Comparison of ENCODE assay signal across 8 cellular contexts in genomic region chr1:30929135-30929889, GRCh38. TPM values are rescaled to one million over a fixed set of nuclear protein-coding genes. Genes with fewer than 3 reads are reported as not detected.
DNase-seq lines count a peak whose midpoint lies in the region; ATAC-seq and TF ChIP-seq lines count a peak whose summit lies in the region.

No MANE protein-coding gene starts in this region.

- DNase-seq in NCI-H510A treated with DMSO at 0.1 percent for 48 hours (lab: John Stamatoyannopoulos, UW) (peak; percentile 23), NCI-H510A (lab: John Stamatoyannopoulos, UW) (no peak), NCI-H1105 (lab: John Stamatoyannopoulos, UW) (peak; percentile 38), WTC11 (ENCODE audit: low spot score) (peak; percentile 65), dedifferentiated amniotic fluid mesenchymal stem cell (ENCODE audit: extremely low spot score) (peak; percentile 37), lung (ENCODE audit: low spot score) (no peak), testis (peak; percentile 54)

- POLR2A ChIA-PET in WTC11 (lab: Charles Lee), result no interaction called here

- no peaks in the 10 kb centered on the region for H3K27me3 Mint-ChIP-seq in WTC11 (ENCODE audit: low read depth)

- H3K27me3 ChIP-seq in lung (ENCODE audit: control insufficient read depth, insufficient read depth) (no peaks in the 10 kb centered on the region), testis (no peaks in the 10 kb centered on the region)

- peaks cover 17% of the 10 kb centered on the region for H3K36me3 Mint-ChIP-seq in WTC11

- no peak overlapping the region for H3K27ac ChIP-seq in lung (ENCODE audit: low read depth in 1 of 2, low read length in 1 of 2)
- H3K27ac ChIP-seq in testis, result no peak overlapping the region

- H3K4me3 ChIP-seq in lung (no peak overlapping the region), testis (no peak overlapping the region)

- no peak overlapping the region for H3K4me3 Mint-ChIP-seq in WTC11

- WGBS in lung, 2 donors, result 49 to 53% methylated on average over 6 of the region's 6 CpGs
- 57 to 66% methylated on average over 6 of the region's 6 CpGs for WGBS in testis, 2 donors

- 0 out of 2 replicates have a peak overlapping the region, but pooled peaks have one; percentile 58 for H3K27ac Mint-ChIP-seq in WTC11

- no peak for TF ChIP-seq POLR2A in testis (IDR thresholded peaks at IDR 0.05)

- TF ChIP-seq CTCF in WTC11 (IDR thresholded peaks at IDR 0.05), result peak; percentile 87; the same call in 1 of the 2 replicates
- peak; percentile 32 for TF ChIP-seq CTCF in lung (IDR thresholded peaks at IDR 0.05; ENCODE audit: control extremely low read depth, extremely low read depth)
- peak; percentile 47 to 73 (median 52) for TF ChIP-seq CTCF in testis (IDR thresholded peaks at IDR 0.05)

- H3K36me3 ChIP-seq in lung (ENCODE audit: control insufficient read depth in 2 of 2, insufficient read depth in 2 of 2, low read length in 2 of 2) (peaks cover 4 to 20% of the 10 kb centered on the region in 2 donors), testis (ENCODE audit: low read depth, missing control alignments) (no peaks in the 10 kb centered on the region)

- H3K9me3 ChIP-seq in lung (ENCODE audit: control insufficient read depth in 2 of 2, insufficient read depth in 1 of 2, low read length in 1 of 2) (no peaks in the 10 kb centered on the region), testis (no peaks in the 10 kb centered on the region)

- H3K9me3 Mint-ChIP-seq in WTC11, result no peaks in the 10 kb centered on the region

- CTCF ChIA-PET in WTC11 (lab: Charles Lee), result interaction anchor here (1.1 to 3.9 kb wide), 13 partner anchors 11 to 256 kb away, joined by 3 to 58 read pairs (median 7); no protein-coding TSS in a partner anchor

- H3K4me1 Mint-ChIP-seq in WTC11, result peaks cover 5% of the 10 kb centered on the region

- ATAC-seq in WTC11 (peak; percentile 71), lung (ENCODE audit: insufficient read depth, low FRiP score) (peak; percentile 83), GM18861 (IDR thresholded peaks at IDR 0.05; ENCODE audit: unreplicated experiment) (no peak)

- intact Hi-C loops in testis (cut with DNase I; ENCODE audit: low total_unique reads), result no loop called here

- no peaks in the 10 kb centered on the region for H3K4me1 ChIP-seq in lung (ENCODE audit: control insufficient read depth in 2 of 2, insufficient read depth in 2 of 2, low read length in 2 of 2)
- H3K4me1 ChIP-seq in testis, result no peaks in the 10 kb centered on the region

TF ChIP-seq in WTC11, 78 proteins besides CTCF, POLR2A, EP300 and RAD21 (continues in another document):
- no peak for TF ChIP-seq RORB (CRISPR knock-in tag; IDR thresholded peaks at IDR 0.05)
- no peak for TF ChIP-seq ZNF671 (CRISPR knock-in tag; IDR thresholded peaks at IDR 0.05)
- no peak for TF ChIP-seq TEAD4 (CRISPR knock-in tag; IDR thresholded peaks at IDR 0.05)
- TF ChIP-seq HMGXB4 (CRISPR knock-in tag; IDR thresholded peaks at IDR 0.05), result no peak
- TF ChIP-seq NFATC4 (CRISPR knock-in tag; IDR thresholded peaks at IDR 0.05), result 0 out of 2 replicates have a peak, but pooled peaks have one; percentile 7
- TF ChIP-seq CREM (CRISPR knock-in tag; IDR thresholded peaks at IDR 0.05), result no peak
- TF ChIP-seq JAZF1 (CRISPR knock-in tag; IDR thresholded peaks at IDR 0.05), result no peak
- no peak for TF ChIP-seq ETV6 (CRISPR knock-in tag; IDR thresholded peaks at IDR 0.05)
- TF ChIP-seq FOXP4 (CRISPR knock-in tag; IDR thresholded peaks at IDR 0.05), result no peak
- TF ChIP-seq NR3C1 (CRISPR knock-in tag; conservative IDR thresholded peaks at IDR 0.05; ENCODE audit: low read depth), result no peak
- TF ChIP-seq TP53 (CRISPR knock-in tag; IDR thresholded peaks at IDR 0.05), result no peak
- no peak; the same call in 1 of the 2 replicates for TF ChIP-seq PRRX2 (CRISPR knock-in tag; IDR thresholded peaks at IDR 0.05)
- TF ChIP-seq GTF2I (CRISPR knock-in tag; conservative IDR thresholded peaks at IDR 0.05), result no peak
- no peak for TF ChIP-seq FOXJ3 (CRISPR knock-in tag; IDR thresholded peaks at IDR 0.05; ENCODE audit: borderline replicate concordance)
- no peak for TF ChIP-seq USF1 (CRISPR knock-in tag; IDR thresholded peaks at IDR 0.05)
- TF ChIP-seq NR2C2 (CRISPR knock-in tag; IDR thresholded peaks at IDR 0.05), result no peak
- TF ChIP-seq STAT6 (CRISPR knock-in tag; conservative IDR thresholded peaks at IDR 0.05; ENCODE audit: low read depth), result no peak
- TF ChIP-seq ZNF416 (CRISPR knock-in tag; IDR thresholded peaks at IDR 0.05), result no peak
- no peak for TF ChIP-seq MXD4 (CRISPR knock-in tag; IDR thresholded peaks at IDR 0.05; ENCODE audit: borderline replicate concordance)
- no peak for TF ChIP-seq SMAD4 (CRISPR knock-in tag; IDR thresholded peaks at IDR 0.05)
- no peak for TF ChIP-seq USF2 (CRISPR knock-in tag; IDR thresholded peaks at IDR 0.05)
- TF ChIP-seq NFE2L1 (CRISPR knock-in tag; IDR thresholded peaks at IDR 0.05), result no peak
- TF ChIP-seq ZMAT4 (CRISPR knock-in tag; IDR thresholded peaks at IDR 0.05), result no peak

RNA-seq across cellular contexts. Expression of gene SDC3, which starts 20.8 kb away (rescaled TPM):
- total RNA-seq in WTC11 (2021) (31.1 to 32.3 TPM (median 31.2 TPM) in 3 replicates), lung (10 to 100 TPM; 23.9 to 41.8 TPM), testis (1 to 10 TPM; 3.9 to 6.9 TPM)
- polyA plus RNA-seq in lung (10 to 100 TPM; 21.2 to 23.5 TPM), testis (ENCODE audit: insufficient read depth, low read depth, low replicate concordance) (21.2 TPM)

Comparison
In these comparisons a context has a peak if more than half of its experiments do, and no peak if none do; other contexts are left out.
1. DNase-seq: peak in NCI-H510A treated with DMSO at 0.1 percent for 48 hours (single experiment), NCI-H1105 (single experiment), WTC11 (single experiment), dedifferentiated amniotic fluid mesenchymal stem cell (single experiment) and testis (single experiment); none in NCI-H510A (single experiment) and lung (single experiment).
2. CTCF ChIP-seq: peak in every context shown above with its lines; median percentile 87 in WTC11; 52 in testis; 32 in lung.